29 cellular contexts compared by ENCODE assay signal in the genomic region with DNA sequence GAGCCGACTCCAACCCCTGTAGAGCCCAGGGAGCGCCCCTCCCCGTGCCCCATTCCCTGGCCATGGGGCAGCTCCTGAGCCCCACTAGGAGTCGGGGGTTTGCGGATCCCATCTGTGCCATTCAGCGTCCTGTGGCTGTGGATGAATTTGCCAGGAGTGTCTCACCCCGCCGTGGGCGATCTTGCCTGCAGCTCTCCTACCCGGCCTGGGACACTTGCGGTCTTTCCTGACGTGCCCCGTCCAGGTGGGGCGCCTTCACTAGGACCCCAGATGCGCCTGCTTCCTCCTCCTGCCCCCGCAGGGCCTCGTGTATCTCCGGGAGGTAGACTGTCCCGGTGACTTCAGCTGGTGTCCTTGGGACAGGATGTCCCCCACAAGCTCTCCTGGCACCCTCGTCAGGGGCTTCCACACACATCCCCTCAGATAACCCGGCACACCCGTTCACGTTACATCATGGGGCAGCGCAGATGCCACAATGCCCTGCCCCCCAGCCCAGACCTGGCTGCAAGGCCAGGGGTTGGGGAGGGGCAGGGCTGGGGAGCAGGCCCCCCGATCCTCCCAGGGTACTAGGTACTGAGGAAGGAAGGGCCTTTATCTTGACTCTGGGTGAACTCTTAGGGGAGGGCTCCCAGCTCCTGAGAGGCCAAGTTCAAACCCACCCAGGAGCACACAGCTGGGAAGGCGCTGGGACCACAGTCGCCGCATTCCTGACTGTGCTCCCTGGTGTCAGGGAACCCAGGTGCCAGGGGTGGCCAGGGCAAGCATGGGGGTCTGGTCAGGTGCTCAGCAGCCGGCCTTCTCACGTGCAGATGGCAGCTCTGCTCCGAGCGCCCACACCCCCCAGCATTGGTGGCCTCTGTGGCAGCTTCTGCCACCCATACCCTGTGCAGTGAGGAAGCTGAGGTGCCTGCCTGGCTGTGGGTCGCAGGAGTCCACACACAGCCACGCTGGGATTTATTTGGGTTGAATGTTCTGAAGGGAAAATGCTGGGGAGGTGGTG.
"Had no signal": no experiment of that assay in that cellular context is flagged by ENCODE, and none has a peak within 500 bp of the region (broad histone marks: within the 10 kb centered on the region; RNA-seq: fewer than 3 reads in every experiment).

No MANE protein-coding gene starts in this region.

- H3K27me3 ChIP-seq: ovary, suprapubic skin, transverse colon, upper lobe of right lung, uterus had no signal

- H3K9me3 Mint-ChIP-seq: memory B cell; stimulated activated naive CD8-positive, alpha-beta T cell treated with anti-CD3 and anti-CD28 coated beads, Interleukin-15, amount 100 ng/mL, for 72 hours had no signal

- H3K27ac ChIP-seq: coronary artery, esophagus squamous epithelium, heart right ventricle, ovary, psoas muscle, suprapubic skin, transverse colon, upper lobe of right lung, uterus had no signal

- H3K4me3 ChIP-seq: coronary artery, esophagus squamous epithelium, heart right ventricle, lung, mucosa of descending colon, ovary, psoas muscle, suprapubic skin, transverse colon, upper lobe of right lung, uterus had no signal

- H3K4me1 ChIP-seq: esophagus squamous epithelium, psoas muscle, upper lobe of right lung, uterus had no signal

- ATAC-seq: mucosa of descending colon; psoas muscle; stimulated activated naive CD8-positive, alpha-beta T cell treated with anti-CD3 and anti-CD28 coated beads, Interleukin-15, amount 100 ng/mL, for 72 hours; upper lobe of right lung had no signal

- H3K27me3 Mint-ChIP-seq: naive B cell; stimulated activated naive CD8-positive, alpha-beta T cell treated with anti-CD3 and anti-CD28 coated beads, Interleukin-15, amount 100 ng/mL, for 72 hours had no signal

- H3K4me3 Mint-ChIP-seq: memory B cell; naive B cell; nephron progenitor cell; stimulated activated naive CD8-positive, alpha-beta T cell treated with anti-CD3 and anti-CD28 coated beads, Interleukin-15, amount 100 ng/mL, for 72 hours had no signal

- H3K9me3 ChIP-seq: esophagus squamous epithelium, heart right ventricle, mucosa of descending colon, ovary, psoas muscle, suprapubic skin, transverse colon, upper lobe of right lung, uterus had no signal

- H3K36me3 Mint-ChIP-seq: memory B cell had no signal

- H3K27ac Mint-ChIP-seq: memory B cell, naive B cell, nephron progenitor cell had no signal

- H3K36me3 ChIP-seq: esophagus squamous epithelium, heart right ventricle, ovary, suprapubic skin, transverse colon, upper lobe of right lung, uterus had no signal

- DNase-seq: dermis blood vessel endothelial cell; effector memory CD4-positive, alpha-beta T cell; esophagus squamous epithelium; foreskin melanocyte; glutamatergic neuron; heart right ventricle; hippocampal formation; kidney glomerular epithelial cell; mucosa of descending colon; naive B cell; nephron progenitor cell; occipital lobe; ovary; right cardiac atrium; small intestine; stimulated activated CD4-positive, alpha-beta T cell treated with anti-CD3 and anti-CD28 coated beads, Interleukin-12 subunit alpha, Interleukin-12 subunit beta, amount 100 ng/mL, for 4 hours; stimulated activated CD4-positive, alpha-beta T cell treated with anti-CD3 and anti-CD28 coated beads, Interleukin-1b, Interleukin-23, amount 100 ng/mL, for 48 hours; stimulated activated CD4-positive, alpha-beta T cell treated with anti-CD3 and anti-CD28 coated beads, Interleukin-4, amount 100 ng/mL, for 1 hour; stimulated activated CD8-positive, alpha-beta memory T cell treated with anti-CD3 and anti-CD28 coated beads, Interleukin-4, amount 100 ng/mL, for 48 hours; stimulated activated naive CD4-positive, alpha-beta T cell; stimulated activated naive CD8-positive, alpha-beta T cell treated with anti-CD3 and anti-CD28 coated beads, Interleukin-15, amount 100 ng/mL, for 72 hours; transverse colon; upper lobe of right lung; uterus had no signal

- H3K4me1 Mint-ChIP-seq: naive B cell, nephron progenitor cell had no signal
